14 cellular contexts compared by ENCODE assay signal in genomic region chr15:29685156-29686078, GRCh38.
DNase-seq lines count a peak whose midpoint lies in the region; ATAC-seq lines count a peak whose summit lies in the region.
"Had no signal": no experiment of that assay in that cellular context is flagged by ENCODE, and none has a peak within 500 bp of the region (broad histone marks: within the 10 kb centered on the region; RNA-seq: fewer than 3 reads in every experiment).

No MANE protein-coding gene starts in this region.

- DNase-seq in Right ventricle myocardium inferior (ENCODE audit: missing footprints) (peak; percentile 66), cardiac septum (ENCODE audit: low spot score) (no peak), hepatic stellate cell (ENCODE audit: low spot score) (peak; percentile 81), MG63 (no peak), activated gamma-delta T cell treated with Interleukin-2 at 50 U/mL for 16 hours (no peak), NAMALWA (ENCODE audit: low spot score) (no peak)
- DNase-seq: activated naive CD4-positive, alpha-beta T cell treated with anti-CD3 and anti-CD28 coated beads for 36 hours; cerebellar nuclear complex; substantia nigra had no signal

- no peaks in the 10 kb centered on the region for H3K9me3 ChIP-seq in MG63

- H3K4me3 ChIP-seq in MG63: no peak overlapping the region
- H3K4me3 ChIP-seq: lung had no signal

- H3K27me3 ChIP-seq in MG63: no peaks in the 10 kb centered on the region

- peak overlapping the region; percentile 53 for H3K27ac ChIP-seq in angular gyrus (ENCODE audit: low read depth, low read length)
- H3K27ac ChIP-seq: KMS-11, VCaP had no signal

- H3K36me3 ChIP-seq in MG63: no peaks in the 10 kb centered on the region

- intact Hi-C loops in Right ventricle myocardium inferior (cut with DNase I): no loop called here
- intact Hi-C loops in cardiac septum (cut with DNase I): no loop called here

- ATAC-seq in Right ventricle myocardium inferior (no peak), GM18873 (IDR thresholded peaks at IDR 0.05; ENCODE audit: low FRiP score, unreplicated experiment) (no peak)

Comparison
In these comparisons a context has a peak if more than half of its experiments do, and no peak if none do; other contexts are left out.
1. DNase-seq: peak in Right ventricle myocardium inferior (single experiment) and hepatic stellate cell (single experiment); none in cardiac septum (single experiment), MG63 (single experiment), activated gamma-delta T cell treated with Interleukin-2 at 50 U/mL for 16 hours (single experiment) and NAMALWA (single experiment).